28 cellular contexts compared by ENCODE assay signal in genomic region chr15:83155937-83156336, GRCh38. TPM values are rescaled to one million over a fixed set of nuclear protein-coding genes. Genes with fewer than 3 reads are reported as not detected.
"Had no signal": no experiment of that assay in that cellular context is flagged by ENCODE, and none has a peak within 500 bp of the region (broad histone marks: within the 10 kb centered on the region; RNA-seq: fewer than 3 reads in every experiment).

No MANE protein-coding gene starts in this region.

- DNase-seq: cortex of kidney; effector memory CD8-positive, alpha-beta T cell; foreskin keratinocyte; heart left ventricle; immature natural killer cell; left ventricle myocardium superior; mesenchymal stem cell; naive thymus-derived CD8-positive, alpha-beta T cell; nephron progenitor cell; nucleus accumbens; stimulated activated CD4-positive, alpha-beta T cell treated with anti-CD3 and anti-CD28 coated beads, Interleukin-12 subunit alpha, Interleukin-12 subunit beta, amount 100 ng/mL, for 4 hours; stimulated activated CD4-positive, alpha-beta T cell treated with anti-CD3 and anti-CD28 coated beads, Interleukin-1b, Interleukin-23, amount 100 ng/mL, for 48 hours; stimulated activated CD4-positive, alpha-beta T cell treated with anti-CD3 and anti-CD28 coated beads, Interleukin-4, amount 100 ng/mL, for 1 hour; stimulated activated CD8-positive, alpha-beta memory T cell treated with anti-CD3 and anti-CD28 coated beads, Interleukin-4, amount 100 ng/mL, for 48 hours; stimulated activated naive CD4-positive, alpha-beta T cell; stimulated activated naive CD8-positive, alpha-beta T cell treated with anti-CD3 and anti-CD28 coated beads, Interleukin-15, amount 100 ng/mL, for 72 hours; transverse colon had no signal

- H3K9me3 ChIP-seq: esophagus muscularis mucosa, gastroesophageal sphincter, heart left ventricle, prostate gland, right atrium auricular region, suprapubic skin, transverse colon, vagina had no signal

- H3K27ac Mint-ChIP-seq: nephron progenitor cell had no signal

- H3K27me3 ChIP-seq: esophagus muscularis mucosa, foreskin keratinocyte, gastroesophageal sphincter, heart left ventricle, hepatocyte, right atrium auricular region, suprapubic skin, transverse colon, vagina had no signal

- H3K4me3 Mint-ChIP-seq: effector memory CD8-positive, alpha-beta T cell; immature natural killer cell; naive thymus-derived CD8-positive, alpha-beta T cell; nephron progenitor cell; stimulated activated naive CD8-positive, alpha-beta T cell treated with anti-CD3 and anti-CD28 coated beads, Interleukin-15, amount 100 ng/mL, for 72 hours had no signal

- H2AFZ ChIP-seq: hepatocyte had no signal

- H3K4me3 ChIP-seq: esophagus muscularis mucosa, gastroesophageal sphincter, heart left ventricle, hepatocyte, lung, prostate gland, right atrium auricular region, smooth muscle cell, suprapubic skin, transverse colon, vagina had no signal

- H3K9me3 Mint-ChIP-seq: effector memory CD8-positive, alpha-beta T cell; immature natural killer cell; naive thymus-derived CD8-positive, alpha-beta T cell; nephron progenitor cell; stimulated activated naive CD8-positive, alpha-beta T cell treated with anti-CD3 and anti-CD28 coated beads, Interleukin-15, amount 100 ng/mL, for 72 hours had no signal

- H3K4me1 ChIP-seq: esophagus muscularis mucosa, gastroesophageal sphincter, heart left ventricle, prostate gland, right atrium auricular region, suprapubic skin, transverse colon, vagina had no signal

- H3K36me3 ChIP-seq: prostate gland, transverse colon had no signal

- H3K4me1 Mint-ChIP-seq: immature natural killer cell, nephron progenitor cell had no signal

- H3K79me2 ChIP-seq: hepatocyte had no signal

- H3K4me2 ChIP-seq: hepatocyte, smooth muscle cell had no signal

- H3K27ac ChIP-seq: epithelial cell of prostate, esophagus muscularis mucosa, foreskin keratinocyte, gastroesophageal sphincter, heart left ventricle, hepatocyte, prostate gland, right atrium auricular region, suprapubic skin, transverse colon, vagina had no signal

- ATAC-seq: effector memory CD8-positive, alpha-beta T cell; foreskin keratinocyte; gastroesophageal sphincter; heart left ventricle; left ventricle myocardium superior; naive thymus-derived CD8-positive, alpha-beta T cell; sciatic nerve; stimulated activated naive CD8-positive, alpha-beta T cell treated with anti-CD3 and anti-CD28 coated beads, Interleukin-15, amount 100 ng/mL, for 72 hours had no signal

RNA-seq across cellular contexts. Expression of gene TM6SF1, which starts 48.5 kb away (rescaled TPM):
- total RNA-seq: foreskin keratinocyte had no signal
- polyA plus RNA-seq: smooth muscle cell had no signal
